Comparison of ENCODE assay signal across 29 cellular contexts in genomic region chr18:67047334-67047733, GRCh38.
"Had no signal": no experiment of that assay in that cellular context is flagged by ENCODE, and none has a peak within 500 bp of the region (broad histone marks: within the 10 kb centered on the region; RNA-seq: fewer than 3 reads in every experiment).

No MANE protein-coding gene starts in this region.

- H3K4me2 ChIP-seq: hepatocyte had no signal

- DNase-seq: colonic mucosa; cortex of kidney; dermis blood vessel endothelial cell; dorsolateral prefrontal cortex; effector CD4-positive, alpha-beta T cell; effector CD8-positive, alpha-beta T cell; effector memory CD4-positive, alpha-beta T cell; effector memory CD8-positive, alpha-beta T cell; endodermal cell; erythroblast; esophagus squamous epithelium; foreskin fibroblast; foreskin keratinocyte; foreskin melanocyte; gastrocnemius medialis; glutamatergic neuron; head of caudate nucleus; heart left ventricle; heart right ventricle had no signal

- H3K27ac ChIP-seq: colonic mucosa, coronary artery, dorsolateral prefrontal cortex, epithelial cell of prostate, esophagus muscularis mucosa, esophagus squamous epithelium, foreskin keratinocyte, gastrocnemius medialis, gastroesophageal sphincter, heart left ventricle, heart right ventricle, hepatocyte had no signal

- H3K4me1 ChIP-seq: colonic mucosa, esophagus muscularis mucosa, esophagus squamous epithelium, foreskin keratinocyte, gastrocnemius medialis, gastroesophageal sphincter, heart left ventricle, heart right ventricle had no signal

- H3K4me1 Mint-ChIP-seq: endodermal cell had no signal

- H3K27ac Mint-ChIP-seq: dendritic cell treated with granulocyte-macrophage colony-stimulating factor and Interleukin-4, amounts not matched to agents 40 ng/mL and 50 ng/mL, for 4 days; effector memory CD8-positive, alpha-beta T cell; endodermal cell had no signal

- ATAC-seq: effector memory CD8-positive, alpha-beta T cell; esophagus mucosa; foreskin keratinocyte; gastrocnemius medialis; gastroesophageal sphincter; heart left ventricle; heart right ventricle had no signal

- H3K36me3 ChIP-seq: colonic mucosa, esophagus muscularis mucosa, esophagus squamous epithelium, gastrocnemius medialis, gastroesophageal sphincter, heart left ventricle, heart right ventricle had no signal

- H3K9me3 ChIP-seq: colonic mucosa, esophagus muscularis mucosa, gastrocnemius medialis, gastroesophageal sphincter had no signal

- FAIRE-seq: colon, endometrium, endothelial cell of umbilical vein had no signal

- H3K4me3 ChIP-seq: colonic mucosa, coronary artery, dorsolateral prefrontal cortex, esophagus muscularis mucosa, esophagus squamous epithelium, gastrocnemius medialis, gastroesophageal sphincter, heart left ventricle, heart right ventricle, hepatocyte had no signal

- H3K4me3 Mint-ChIP-seq: dendritic cell treated with granulocyte-macrophage colony-stimulating factor and Interleukin-4, amounts not matched to agents 40 ng/mL and 50 ng/mL, for 4 days; effector memory CD8-positive, alpha-beta T cell; endodermal cell had no signal

- H3K27me3 Mint-ChIP-seq: dendritic cell treated with granulocyte-macrophage colony-stimulating factor and Interleukin-4, amounts not matched to agents 40 ng/mL and 50 ng/mL, for 4 days; effector memory CD8-positive, alpha-beta T cell had no signal
